ENCODE assay signal across 19 cellular contexts in genomic region chr15:49115062-49115461, GRCh38.
"Had no signal": no experiment of that assay in that cellular context is flagged by ENCODE, and none has a peak within 500 bp of the region (broad histone marks: within the 10 kb centered on the region; RNA-seq: fewer than 3 reads in every experiment).

No MANE protein-coding gene starts in this region.

- H3K9me3 ChIP-seq: pancreas, right lobe of liver had no signal

- H3K27me3 ChIP-seq: dorsolateral prefrontal cortex, heart right ventricle, left lung, pancreas, right lobe of liver, spleen, tibial nerve had no signal

- H3K27ac ChIP-seq: dorsolateral prefrontal cortex, heart right ventricle, left lung, lower lobe of right lung, pancreas, psoas muscle, right lobe of liver, spleen, tibial nerve had no signal

- H3K4me3 ChIP-seq: dorsolateral prefrontal cortex, heart right ventricle, left lung, lower lobe of right lung, pancreas, psoas muscle, right lobe of liver, spleen, tibial nerve had no signal

- H3K4me1 ChIP-seq: left lung, lower lobe of right lung, pancreas, psoas muscle, right lobe of liver, spleen, tibial nerve had no signal

- DNase-seq: cortex of kidney; dorsolateral prefrontal cortex; effector CD8-positive, alpha-beta T cell; heart right ventricle; hypothalamus; left lung; lower lobe of right lung; naive B cell; occipital lobe; pancreas; psoas muscle; retina; right lobe of liver; spleen; stimulated activated CD4-positive, alpha-beta T cell treated with anti-CD3 and anti-CD28 coated beads, Interleukin-15, amount 100 ng/mL, for 24 hours; stimulated activated CD4-positive, alpha-beta T cell treated with anti-CD3 and anti-CD28 coated beads, Interleukin-1b, Interleukin-23, amount 100 ng/mL, for 48 hours; stimulated activated CD4-positive, alpha-beta T cell treated with anti-CD3 and anti-CD28 coated beads, Interleukin-4, amount 100 ng/mL, for 24 hours had no signal

- ATAC-seq: left lung; lower lobe of right lung; pancreas; psoas muscle; right lobe of liver; stimulated activated memory B cell treated with anti-CD40 and anti-IgM and Interleukin-4, amounts not matched to agents 10 μg/mL and 1 μg/mL and 100 μg/mL, for 72 hours had no signal
